Comparison of ENCODE assay signal across 9 cellular contexts in genomic region chr1:52348704-52349301, GRCh38. TPM values are rescaled to one million over a fixed set of nuclear protein-coding genes. Genes with fewer than 3 reads are reported as not detected.
DNase-seq lines count a peak whose midpoint lies in the region; ATAC-seq and TF ChIP-seq lines count a peak whose summit lies in the region.
"Had no signal": no experiment of that assay in that cellular context is flagged by ENCODE, and none has a peak within 500 bp of the region (broad histone marks: within the 10 kb centered on the region; RNA-seq: fewer than 3 reads in every experiment).

No MANE protein-coding gene starts in this region.

- peak overlapping the region; percentile 32 for H3K4me3 Mint-ChIP-seq in neural crest cell

- H3K4me3 ChIP-seq in thyroid gland (replicated peaks in 1 of 3): no peak overlapping the region

- peaks cover 14% of the 10 kb centered on the region for H3K36me3 Mint-ChIP-seq in neural crest cell (ENCODE audit: low read depth)

- no peak for TF ChIP-seq POLR2A in thyroid gland (IDR thresholded peaks at IDR 0.05)

- no peaks in the 10 kb centered on the region for H3K4me1 ChIP-seq in thyroid gland

- intact Hi-C loops in thyroid gland (cut with DNase I): no loop called here

- H3K9me3 Mint-ChIP-seq in neural crest cell: no peaks in the 10 kb centered on the region

- ATAC-seq in esophagus mucosa (peak; percentile 83), GM21825 (IDR thresholded peaks at IDR 0.05; ENCODE audit: unreplicated experiment) (no peak), HG03460 (IDR thresholded peaks at IDR 0.05; ENCODE audit: unreplicated experiment) (no peak)

- no peak overlapping the region for H3K27ac ChIP-seq in thyroid gland
- H3K27ac ChIP-seq: neutrophil had no signal

- no peak overlapping the region for H3K27ac Mint-ChIP-seq in neural crest cell (ENCODE audit: unreplicated experiment)

- peaks cover 12 to 13% of the 10 kb centered on the region in 2 donors for H3K36me3 ChIP-seq in thyroid gland

- H3K27me3 ChIP-seq in thyroid gland: no peaks in the 10 kb centered on the region
- H3K27me3 ChIP-seq: neutrophil had no signal

- H3K4me1 Mint-ChIP-seq in neural crest cell: peaks cover 37% of the 10 kb centered on the region

- no peaks in the 10 kb centered on the region for H3K27me3 Mint-ChIP-seq in neural crest cell (ENCODE audit: low read depth)

- WGBS in thyroid gland, 2 donors: 63 to 72% methylated on average over 7 to 8 of the region's 8 CpGs

- peak; percentile 55 for TF ChIP-seq CTCF in neural crest cell (conservative IDR thresholded peaks at IDR 0.05)
- TF ChIP-seq CTCF in thyroid gland (IDR thresholded peaks at IDR 0.05): no peak

- DNase-seq in GM03348 (ENCODE audit: low spot score): peak; percentile 30
- peak; percentile 93 for DNase-seq in NCI-H82 (lab: John Stamatoyannopoulos, UW)
- no peak for DNase-seq in neural crest cell (ENCODE audit: low read depth, low spot score)
- no peak for DNase-seq in activated CD4-positive, alpha-beta T cell treated with anti-CD3 and anti-CD28 coated beads, Interleukin-2, amount 50 U/mL, for 48 hours
- no peak for DNase-seq in thyroid gland

- no peaks in the 10 kb centered on the region for H3K9me3 ChIP-seq in thyroid gland
- H3K9me3 ChIP-seq: neutrophil had no signal

RNA-seq across cellular contexts. Expression of gene CC2D1B, which starts 17.2 kb away (rescaled TPM):
- total RNA-seq in esophagus mucosa (14.3 TPM), neural crest cell (34.5 and 39.0 TPM in 2 replicates), thyroid gland (10 to 100 TPM; 34.7 to 68.2 (median 48.4) TPM)

RNA-seq across cellular contexts. Expression of gene ORC1, which starts 55.4 kb away (rescaled TPM):
- total RNA-seq in esophagus mucosa (5.7 TPM), neural crest cell (36.9 and 38.5 TPM in 2 replicates), thyroid gland (1 to 10 TPM in 2 of 4 donors, under 1 TPM in 2; 0.22 to 1.2 (median 0.81) TPM)

RNA-seq across cellular contexts. Expression of gene PRPF38A, which starts 55.6 kb away (rescaled TPM):
- total RNA-seq in esophagus mucosa: 38.1 TPM
- total RNA-seq in neural crest cell: 81.1 and 83.6 TPM in 2 replicates
- 10 to 100 TPM; 19.9 to 31.3 (median 21.7) TPM for total RNA-seq in thyroid gland

Comparison
In these comparisons a context has a peak if more than half of its experiments do, and no peak if none do; other contexts are left out.
1. DNase-seq: peak in GM03348 (single experiment) and NCI-H82 (single experiment); none in neural crest cell (single experiment), activated CD4-positive, alpha-beta T cell treated with anti-CD3 and anti-CD28 coated beads, Interleukin-2, amount 50 U/mL, for 48 hours (0 of 2) and thyroid gland (0 of 2).